In the genomic region with DNA sequence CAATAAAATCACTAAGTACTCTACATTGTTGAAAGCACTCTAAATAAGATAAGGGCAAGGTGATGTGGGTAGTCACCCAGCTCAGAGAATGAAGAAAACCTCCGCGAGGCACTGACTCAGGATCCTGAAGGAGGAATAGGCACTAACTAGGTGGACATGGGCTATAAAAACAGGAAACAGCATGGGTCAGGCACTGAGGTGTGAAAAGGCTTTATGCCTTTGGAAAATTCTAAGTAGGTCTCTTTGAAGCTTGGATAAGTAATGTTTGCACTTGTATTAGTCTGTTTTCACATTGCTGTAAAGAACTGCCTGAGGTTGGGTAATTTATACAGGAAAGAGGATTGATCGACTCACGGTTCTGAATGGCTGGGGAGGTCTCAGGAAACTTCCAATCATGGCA, we compare ENCODE assay signal across 13 cellular contexts.
DNase-seq lines count a peak whose midpoint lies in the region.
"Had no signal": no experiment of that assay in that cellular context is flagged by ENCODE, and none has a peak within 500 bp of the region (broad histone marks: within the 10 kb centered on the region; RNA-seq: fewer than 3 reads in every experiment).

No MANE protein-coding gene starts in this region.

- no peaks in the 10 kb centered on the region for H3K27me3 ChIP-seq in trophoblast cell (ENCODE audit: insufficient read depth, low read length)

- H3K4me1 ChIP-seq in trophoblast cell (ENCODE audit: control insufficient read depth in 1 of 2, insufficient read depth in 2 of 2, low read length in 2 of 2), result no peaks in the 10 kb centered on the region
- H3K4me1 ChIP-seq: HAP-1 had no signal

- peak; percentile 50 for DNase-seq in DMS53 treated with DMSO at 0.1 percent for 48 hours (lab: John Stamatoyannopoulos, UW; ENCODE audit: unreplicated experiment)
- DNase-seq in kidney glomerular epithelial cell (lab: John Stamatoyannopoulos, UW), result peak; percentile 8
- peak; percentile 11 to 34 for DNase-seq in trophoblast cell
- DNase-seq in HUDEP-2 (lab: John Stamatoyannopoulos, UW; ENCODE audit: unreplicated experiment in 76 of 76), result no peak
- DNase-seq in middle frontal gyrus (ENCODE audit: extremely low spot score, low spot score), result no peak
- no peak for DNase-seq in DMS 273 treated with DMSO at 0.1 percent for 48 hours (lab: John Stamatoyannopoulos, UW)
- DNase-seq: C1 segment of cervical spinal cord; CD4-positive, alpha-beta memory T cell; COR-L47; DND-41; GOT3; HFFc6 had no signal

- no peak overlapping the region for H3K14ac ChIP-seq in trophoblast cell (ENCODE audit: low read length)

- H3K4me2 ChIP-seq in trophoblast cell (ENCODE audit: low read length), result no peak overlapping the region

- no peak overlapping the region for H3K18ac ChIP-seq in trophoblast cell (ENCODE audit: low read length)

- H4K91ac ChIP-seq in trophoblast cell (ENCODE audit: low read depth, low read length), result no peak overlapping the region

- no peaks in the 10 kb centered on the region for H3K36me3 ChIP-seq in trophoblast cell (ENCODE audit: control insufficient read depth in 1 of 2, insufficient read depth in 2 of 2, low read length in 2 of 2)
- H3K36me3 ChIP-seq: HAP-1 had no signal

- no peak overlapping the region for H3K9ac ChIP-seq in trophoblast cell (ENCODE audit: low read length)

- H3K4me3 ChIP-seq in trophoblast cell (ENCODE audit: low read depth, low read length), result no peak overlapping the region
- H3K4me3 ChIP-seq: HAP-1 had no signal

- no peak overlapping the region for H2AK5ac ChIP-seq in trophoblast cell (ENCODE audit: low read length)

- no peak overlapping the region for H2BK120ac ChIP-seq in trophoblast cell (ENCODE audit: insufficient read depth, low read length, poor library complexity)

- no peak overlapping the region for H3K23ac ChIP-seq in trophoblast cell (ENCODE audit: low read length)

- no peak overlapping the region for H4K12ac ChIP-seq in trophoblast cell (ENCODE audit: low read depth, low read length)

- H3K9me3 ChIP-seq in trophoblast cell (ENCODE audit: insufficient read depth, low read depth, low read length), result no peaks in the 10 kb centered on the region
- H3K9me3 ChIP-seq: HAP-1 had no signal

- no peaks in the 10 kb centered on the region for H3K79me1 ChIP-seq in trophoblast cell (ENCODE audit: low read length)

- no peak overlapping the region for H4K8ac ChIP-seq in trophoblast cell (ENCODE audit: low read depth, low read length)

- no peak overlapping the region for H3K4ac ChIP-seq in trophoblast cell (ENCODE audit: low read depth, low read length)

- H2BK5ac ChIP-seq in trophoblast cell (ENCODE audit: low read depth, low read length, poor library complexity), result no peak overlapping the region

- no peak overlapping the region for H3K27ac ChIP-seq in trophoblast cell (ENCODE audit: low read depth, low read length)

- H3K79me2 ChIP-seq in trophoblast cell (ENCODE audit: control insufficient read depth, insufficient read depth, low read length, poor library complexity), result no peaks in the 10 kb centered on the region

- no peak overlapping the region for H2BK12ac ChIP-seq in trophoblast cell (ENCODE audit: low read length)

- WGBS in trophoblast cell (ENCODE audit: extremely low coverage, insufficient coverage, insufficient read length), result no CpG with 5 or more reads among the region's 4 CpGs

- no peak overlapping the region for H2AFZ ChIP-seq in trophoblast cell (ENCODE audit: insufficient read depth, low read length, poor library complexity)

Comparison
In these comparisons a context has a peak if more than half of its experiments do, and no peak if none do; other contexts are left out.
1. DNase-seq: peak in DMS53 treated with DMSO at 0.1 percent for 48 hours (single experiment), kidney glomerular epithelial cell (single experiment) and trophoblast cell (2 of 2); none in HUDEP-2 (0 of 76), middle frontal gyrus (single experiment) and DMS 273 treated with DMSO at 0.1 percent for 48 hours (single experiment).